Comparison of ENCODE assay signal across 14 cellular contexts in genomic region chr15:67296684-67297083, GRCh38. TPM values are rescaled to one million over a fixed set of nuclear protein-coding genes. Genes with fewer than 3 reads are reported as not detected.
DNase-seq lines count a peak whose midpoint lies in the region; ATAC-seq and TF ChIP-seq lines count a peak whose summit lies in the region.
"Had no signal": no experiment of that assay in that cellular context is flagged by ENCODE, and none has a peak within 500 bp of the region (broad histone marks: within the 10 kb centered on the region; RNA-seq: fewer than 3 reads in every experiment).

No MANE protein-coding gene starts in this region.

- no peaks in the 10 kb centered on the region for H3K9me3 Mint-ChIP-seq in WTC11
- H3K9me3 Mint-ChIP-seq: CD4-positive, alpha-beta T cell had no signal

- no peak overlapping the region for H3K27ac ChIP-seq in OCI-LY1 (ENCODE audit: low read depth, low read length, poor library complexity, severe bottlenecking)
- no peak overlapping the region for H3K27ac ChIP-seq in parathyroid adenoma
- H3K27ac ChIP-seq in right cardiac atrium (ENCODE audit: low read length): no peak overlapping the region

- CTCF ChIA-PET in WTC11 (lab: Charles Lee): no interaction called here

- no peak overlapping the region for H3K27ac Mint-ChIP-seq in WTC11
- H3K27ac Mint-ChIP-seq: CD4-positive, alpha-beta T cell had no signal

- H3K36me3 Mint-ChIP-seq in WTC11: no peaks in the 10 kb centered on the region

- H3K9me2 ChIP-seq in OCI-LY1 (ENCODE audit: low read depth, low read length): no peaks in the 10 kb centered on the region

- H3K4me2 ChIP-seq in OCI-LY1 (ENCODE audit: low read length): peak overlapping the region; percentile 17; the same call in 1 of the 2 replicates
- no peak overlapping the region for H3K4me2 ChIP-seq in parathyroid adenoma (ENCODE audit: low read length)

- H3K4me3 ChIP-seq in OCI-LY1 (ENCODE audit: low read depth, low read length, poor library complexity, severe bottlenecking) (no peak overlapping the region), parathyroid adenoma (ENCODE audit: low read depth, low read length) (no peak overlapping the region), right cardiac atrium (ENCODE audit: low read length) (no peak overlapping the region)

- no peak for ATAC-seq in right cardiac atrium
- no peak; the same call in 1 of the 2 replicates for ATAC-seq in WTC11

- TF ChIP-seq CTCF in OCI-LY1 (IDR thresholded peaks at IDR 0.05; ENCODE audit: low read length) (no peak), parathyroid adenoma (IDR thresholded peaks at IDR 0.05) (no peak), WTC11 (IDR thresholded peaks at IDR 0.05) (no peak)

- H4K20me1 ChIP-seq in OCI-LY1 (ENCODE audit: insufficient read depth, low read length): no peaks in the 10 kb centered on the region

- H3K27me3 Mint-ChIP-seq in WTC11 (ENCODE audit: low read depth): no peaks in the 10 kb centered on the region
- H3K27me3 Mint-ChIP-seq: CD4-positive, alpha-beta T cell had no signal

- no peaks in the 10 kb centered on the region for H3K79me2 ChIP-seq in OCI-LY1 (ENCODE audit: insufficient read depth, low read length)
- H3K79me2 ChIP-seq in parathyroid adenoma: no peaks in the 10 kb centered on the region

- peaks cover 12% of the 10 kb centered on the region for H3K4me1 Mint-ChIP-seq in WTC11

- POLR2A ChIA-PET in WTC11 (lab: Charles Lee): no interaction called here

- H3K27me3 ChIP-seq in OCI-LY1 (ENCODE audit: insufficient read depth, low read length): no peaks in the 10 kb centered on the region
- H3K27me3 ChIP-seq in parathyroid adenoma (ENCODE audit: control insufficient read depth, insufficient read depth, low read length): no peaks in the 10 kb centered on the region
- H3K27me3 ChIP-seq in right cardiac atrium (ENCODE audit: control insufficient read depth, insufficient read depth): no peaks in the 10 kb centered on the region

- DNase-seq in NOMO-1 treated with DMSO at 0.1 percent for 48 hours (lab: John Stamatoyannopoulos, UW; ENCODE audit: unreplicated experiment) (peak; percentile 20), NOMO-1 treated with dmso at 0.1 percent for 144 hours (lab: John Stamatoyannopoulos, UW; ENCODE audit: unreplicated experiment) (no peak), germinal center (ENCODE audit: low spot score) (peak; percentile 27), right cardiac atrium (no peak), WTC11 (ENCODE audit: low spot score) (no peak), T1000 (lab: John Stamatoyannopoulos, UW) (no peak)
- DNase-seq: 8988T; ACHN; C1 segment of cervical spinal cord; Calu3; CD4-positive, alpha-beta T cell; DMS 273 treated with DMSO at 0.1 percent for 48 hours had no signal

- H3K4me1 ChIP-seq in OCI-LY1 (ENCODE audit: insufficient read depth, low read length, severe bottlenecking) (peaks cover 15% of the 10 kb centered on the region), parathyroid adenoma (no peaks in the 10 kb centered on the region), right cardiac atrium (ENCODE audit: control insufficient read depth, insufficient read depth, low read length) (no peaks in the 10 kb centered on the region)

- no peak overlapping the region for H3K4me3 Mint-ChIP-seq in WTC11
- H3K4me3 Mint-ChIP-seq: CD4-positive, alpha-beta T cell had no signal

- intact Hi-C loops in right cardiac atrium (cut with DNase I): no loop called here

- H3K9me3 ChIP-seq in OCI-LY1 (ENCODE audit: low read length) (no peaks in the 10 kb centered on the region), parathyroid adenoma (ENCODE audit: control insufficient read depth, low read length) (no peaks in the 10 kb centered on the region), right cardiac atrium (ENCODE audit: control insufficient read depth, low read length) (no peaks in the 10 kb centered on the region)

- H2AFZ ChIP-seq in OCI-LY1 (ENCODE audit: low read length) (no peak overlapping the region), parathyroid adenoma (peak overlapping the region; percentile 33)

- 91% methylated on average over 1 of the region's 1 CpG for WGBS in right cardiac atrium

- no peaks in the 10 kb centered on the region for H3F3A ChIP-seq in OCI-LY1 (ENCODE audit: insufficient read depth, low read length)

- H3K36me3 ChIP-seq in OCI-LY1 (ENCODE audit: insufficient read depth, low read length) (no peaks in the 10 kb centered on the region), parathyroid adenoma (ENCODE audit: control insufficient read depth, insufficient read depth, low read length) (no peaks in the 10 kb centered on the region)

- H3K9ac ChIP-seq in OCI-LY1 (ENCODE audit: low read length) (no peak overlapping the region), parathyroid adenoma (no peak overlapping the region)

TF ChIP-seq in WTC11, 78 proteins besides CTCF, POLR2A, EP300 and RAD21 (continues in another document):
- no peak for TF ChIP-seq OVOL2 (CRISPR knock-in tag; IDR thresholded peaks at IDR 0.05; ENCODE audit: borderline replicate concordance)
- no peak for TF ChIP-seq TP53 (CRISPR knock-in tag; IDR thresholded peaks at IDR 0.05)
- TF ChIP-seq, protein P1, sequence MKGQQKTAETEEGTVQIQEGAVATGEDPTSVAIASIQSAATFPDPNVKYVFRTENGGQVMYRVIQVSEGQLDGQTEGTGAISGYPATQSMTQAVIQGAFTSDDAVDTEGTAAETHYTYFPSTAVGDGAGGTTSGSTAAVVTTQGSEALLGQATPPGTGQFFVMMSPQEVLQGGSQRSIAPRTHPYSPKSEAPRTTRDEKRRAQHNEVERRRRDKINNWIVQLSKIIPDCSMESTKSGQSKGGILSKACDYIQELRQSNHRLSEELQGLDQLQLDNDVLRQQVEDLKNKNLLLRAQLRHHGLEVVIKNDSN (CRISPR knock-in tag; IDR thresholded peaks at IDR 0.05): no peak
- no peak for TF ChIP-seq SOX15 (CRISPR knock-in tag; IDR thresholded peaks at IDR 0.05)
- no peak for TF ChIP-seq FOXK1 (CRISPR knock-in tag; IDR thresholded peaks at IDR 0.05)
- TF ChIP-seq, protein P2, sequence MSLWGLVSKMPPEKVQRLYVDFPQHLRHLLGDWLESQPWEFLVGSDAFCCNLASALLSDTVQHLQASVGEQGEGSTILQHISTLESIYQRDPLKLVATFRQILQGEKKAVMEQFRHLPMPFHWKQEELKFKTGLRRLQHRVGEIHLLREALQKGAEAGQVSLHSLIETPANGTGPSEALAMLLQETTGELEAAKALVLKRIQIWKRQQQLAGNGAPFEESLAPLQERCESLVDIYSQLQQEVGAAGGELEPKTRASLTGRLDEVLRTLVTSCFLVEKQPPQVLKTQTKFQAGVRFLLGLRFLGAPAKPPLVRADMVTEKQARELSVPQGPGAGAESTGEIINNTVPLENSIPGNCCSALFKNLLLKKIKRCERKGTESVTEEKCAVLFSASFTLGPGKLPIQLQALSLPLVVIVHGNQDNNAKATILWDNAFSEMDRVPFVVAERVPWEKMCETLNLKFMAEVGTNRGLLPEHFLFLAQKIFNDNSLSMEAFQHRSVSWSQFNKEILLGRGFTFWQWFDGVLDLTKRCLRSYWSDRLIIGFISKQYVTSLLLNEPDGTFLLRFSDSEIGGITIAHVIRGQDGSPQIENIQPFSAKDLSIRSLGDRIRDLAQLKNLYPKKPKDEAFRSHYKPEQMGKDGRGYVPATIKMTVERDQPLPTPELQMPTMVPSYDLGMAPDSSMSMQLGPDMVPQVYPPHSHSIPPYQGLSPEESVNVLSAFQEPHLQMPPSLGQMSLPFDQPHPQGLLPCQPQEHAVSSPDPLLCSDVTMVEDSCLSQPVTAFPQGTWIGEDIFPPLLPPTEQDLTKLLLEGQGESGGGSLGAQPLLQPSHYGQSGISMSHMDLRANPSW (CRISPR knock-in tag; conservative IDR thresholded peaks at IDR 0.05; ENCODE audit: low read depth): no peak
- TF ChIP-seq ATF2 (CRISPR knock-in tag; IDR thresholded peaks at IDR 0.05; ENCODE audit: borderline replicate concordance, low read depth): no peak
- TF ChIP-seq ZNF232 (CRISPR knock-in tag; IDR thresholded peaks at IDR 0.05): no peak
- TF ChIP-seq AR (CRISPR knock-in tag; IDR thresholded peaks at IDR 0.05): no peak

RNA-seq across cellular contexts. Expression of gene IQCH, which starts 42.1 kb away (rescaled TPM):
- 1 to 10 TPM in 3 of 4 donors, under 1 TPM in 1; 0.82 to 2.1 (median 1.5) TPM for total RNA-seq in right cardiac atrium
- 0.34 TPM for polyA plus RNA-seq in right cardiac atrium
- 1.9 to 2.0 TPM (median 1.9 TPM) in 3 replicates for total RNA-seq in WTC11 (2021)

RNA-seq across cellular contexts. Expression of gene AAGAB, which starts 42.2 kb away (rescaled TPM):
- total RNA-seq in right cardiac atrium (10 to 100 TPM; 20.7 to 34.1 (median 21.3) TPM), WTC11 (2021) (36.6 to 41.7 TPM (median 37.2 TPM) in 3 replicates)
- 9.3 TPM for polyA plus RNA-seq in right cardiac atrium

Comparison
In these comparisons a context has a peak if more than half of its experiments do, and no peak if none do; other contexts are left out.
1. DNase-seq: peak in NOMO-1 treated with DMSO at 0.1 percent for 48 hours (single experiment) and germinal center (single experiment); none in NOMO-1 treated with dmso at 0.1 percent for 144 hours (single experiment), right cardiac atrium (0 of 3), WTC11 (single experiment) and T1000 (single experiment).